ENCODE assay signal across 30 cellular contexts in genomic region chr22:26565181-26565580, GRCh38. TPM values are rescaled to one million over a fixed set of nuclear protein-coding genes. Genes with fewer than 3 reads are reported as not detected.
DNase-seq lines count a peak whose midpoint lies in the region; ATAC-seq, FAIRE-seq and TF ChIP-seq lines count a peak whose summit lies in the region.
"Had no signal": no experiment of that assay in that cellular context is flagged by ENCODE, and none has a peak within 500 bp of the region (broad histone marks: within the 10 kb centered on the region; RNA-seq: fewer than 3 reads in every experiment).

No MANE protein-coding gene starts in this region.

- H3K9ac ChIP-seq in IMR-90 (ENCODE audit: low read depth, low read length) (no peak overlapping the region), H1 (replicated peaks in 1 of 4; ENCODE audit: extremely low read depth in 1 of 4, low read depth in 3 of 4, low read length in 3 of 4) (no peak overlapping the region), neuronal stem cell (ENCODE audit: low read depth, low read length, poor library complexity) (no peak overlapping the region)

- TF ChIP-seq RAD21 in IMR-90 (IDR thresholded peaks at IDR 0.05; ENCODE audit: low read length): no peak
- TF ChIP-seq RAD21 in H1 (IDR thresholded peaks at IDR 0.05 in 1 of 2, conservative IDR thresholded peaks at IDR 0.05 in 1 of 2; ENCODE audit: low read depth in 2 of 2, low read length in 2 of 2): no peak

- H2BK15ac ChIP-seq in IMR-90 (ENCODE audit: low read depth, low read length) (no peak overlapping the region), H1 (ENCODE audit: low read length) (0 out of 2 replicates have a peak overlapping the region, but pooled peaks have one; percentile 83), neuronal stem cell (ENCODE audit: low read length) (no peak overlapping the region)

- H3K79me2 ChIP-seq in H1 (ENCODE audit: control insufficient read depth in 1 of 2, insufficient read depth in 2 of 2, low read length in 2 of 2): peaks cover 7 to 85% of the 10 kb centered on the region in 2 experiments

- H4K8ac ChIP-seq in IMR-90 (ENCODE audit: low read depth in 2 of 2, low read length in 2 of 2): no peak overlapping the region
- no peak overlapping the region; the same call in 1 of the 2 replicates for H4K8ac ChIP-seq in H1 (ENCODE audit: extremely low read depth, insufficient read depth, low read length)
- H4K8ac ChIP-seq in neuronal stem cell (ENCODE audit: low read depth, low read length): no peak overlapping the region

- no peak overlapping the region for H3K56ac ChIP-seq in IMR-90 (ENCODE audit: extremely low read depth, insufficient read depth, low read length)
- H3K56ac ChIP-seq in H1 (replicated peaks; ENCODE audit: insufficient read length, low read depth, low read length): peak overlapping the region; percentile 17

- no peak overlapping the region for H3K18ac ChIP-seq in IMR-90 (ENCODE audit: low read depth, low read length)
- 0 out of 2 replicates have a peak overlapping the region, but pooled peaks have one; percentile 21 for H3K18ac ChIP-seq in H1 (ENCODE audit: extremely low read depth, low read length)
- H3K18ac ChIP-seq in neuronal stem cell (ENCODE audit: low read length): peak overlapping the region; percentile 46

- no peak overlapping the region for H3K4ac ChIP-seq in IMR-90 (ENCODE audit: low read depth, low read length)
- H3K4ac ChIP-seq in H1 (replicated peaks; ENCODE audit: insufficient read length, low read depth, low read length): no peak overlapping the region
- no peak overlapping the region for H3K4ac ChIP-seq in neuronal stem cell (ENCODE audit: low read length)

- no peak overlapping the region for H3K27ac ChIP-seq in CD8-positive, alpha-beta memory T cell (ENCODE audit: low read depth, low read length)
- H3K27ac ChIP-seq in IMR-90 (ENCODE audit: insufficient read depth, low read length): no peak overlapping the region
- no peak overlapping the region for H3K27ac ChIP-seq in H1 (ENCODE audit: low read depth, low read length)
- no peak overlapping the region for H3K27ac ChIP-seq in neuronal stem cell (replicated peaks; ENCODE audit: low read length)
- H3K27ac ChIP-seq: SJCRH30, testis had no signal

- H2BK12ac ChIP-seq in H1 (ENCODE audit: low read depth, low read length): no peak overlapping the region
- H2BK12ac ChIP-seq in neuronal stem cell (ENCODE audit: low read length): no peak overlapping the region

- no peaks in the 10 kb centered on the region for H3K9me3 ChIP-seq in CD8-positive, alpha-beta memory T cell (ENCODE audit: low read length)
- H3K9me3 ChIP-seq in IMR-90 (ENCODE audit: control insufficient read depth, insufficient read depth, low read length) (no peaks in the 10 kb centered on the region), H1 (ENCODE audit: insufficient read depth in 2 of 2, low read depth in 1 of 2, low read length in 1 of 2) (no peaks in the 10 kb centered on the region), neuronal stem cell (replicated peaks in 1 of 2; ENCODE audit: control insufficient read depth in 2 of 2, insufficient read depth in 1 of 2, low read depth in 1 of 2, low read length in 2 of 2) (no peaks in the 10 kb centered on the region)
- H3K9me3 ChIP-seq: SJCRH30, testis had no signal

- POLR2A ChIA-PET in CD8-positive, alpha-beta memory T cell (lab: Charles Lee): no interaction called here
- POLR2A ChIA-PET in IMR-90 (lab: Charles Lee; ENCODE audit: unreplicated experiment) (no interaction called here), H1 (lab: Charles Lee; ENCODE audit: partially characterized antibody) (interaction anchor here (0.8 to 3.0 kb wide), 8 partner anchors 11 to 77 kb away, joined by 3 to 17 read pairs (median 4); no protein-coding TSS in a partner anchor)

- CTCF ChIA-PET in CD8-positive, alpha-beta memory T cell (lab: Charles Lee): interaction anchor here (0.9 to 1.1 kb wide), 2 partner anchors 20 to 101 kb away, joined by 3 read pairs; no protein-coding TSS in a partner anchor
- CTCF ChIA-PET in IMR-90 (lab: Yijun Ruan, JAX): no interaction called here
- CTCF ChIA-PET in H1 (lab: Charles Lee; ENCODE audit: partially characterized antibody): interaction anchor here (0.7 to 2.4 kb wide), 7 partner anchors 10 to 1195 kb away, joined by 3 to 10 read pairs (median 3); partner anchors contain the start of gene CRYBB1

- peaks cover 67 to 91% (median 80%) of the 10 kb centered on the region in 3 donors for H3K4me1 Mint-ChIP-seq in CD8-positive, alpha-beta memory T cell

- H3K14ac ChIP-seq in IMR-90 (replicated peaks; ENCODE audit: low read depth, low read length) (no peak overlapping the region), H1 (ENCODE audit: insufficient read length) (no peak overlapping the region), neuronal stem cell (ENCODE audit: low read length) (no peak overlapping the region)

- dilution Hi-C loops in IMR-90 (cut with HindIII; ENCODE audit: low sequenced_read_pairs, unreplicated experiment): no loop called here

- no peak overlapping the region for H2AK5ac ChIP-seq in IMR-90 (ENCODE audit: low read depth, low read length)
- H2AK5ac ChIP-seq in H1 (ENCODE audit: low read depth, low read length): no peak overlapping the region
- no peak overlapping the region for H2AK5ac ChIP-seq in neuronal stem cell (ENCODE audit: low read depth, low read length)

- TF ChIP-seq CTCF in IMR-90 (conservative IDR thresholded peaks at IDR 0.05; ENCODE audit: low read depth, low read length) (no peak), H1 (IDR thresholded peaks at IDR 0.05; ENCODE audit: control extremely low read depth in 1 of 3, insufficient read depth in 1 of 3, low read depth in 1 of 3, low read length in 3 of 3) (no peak)

- TF ChIP-seq EP300 in H1 (IDR thresholded peaks at IDR 0.05; ENCODE audit: borderline replicate concordance in 1 of 2, low read depth in 2 of 2, low read length in 2 of 2): no peak

- H4K20me1 ChIP-seq in IMR-90 (ENCODE audit: insufficient read depth, low read length) (peaks cover 19% of the 10 kb centered on the region), H1 (replicated peaks in 1 of 2; ENCODE audit: control insufficient read depth in 1 of 2, insufficient read depth in 2 of 2, low read length in 2 of 2) (peaks cover 2 to 10% of the 10 kb centered on the region in 2 experiments)

- H3K4me2 ChIP-seq in IMR-90 (ENCODE audit: low read depth, low read length) (no peak overlapping the region), H1 (ENCODE audit: insufficient read depth in 1 of 2, low read depth in 2 of 2, low read length in 2 of 2) (no peak overlapping the region), neuronal stem cell (ENCODE audit: insufficient read depth, low read length, poor library complexity, severe bottlenecking) (no peak overlapping the region)

- H3K27ac Mint-ChIP-seq in CD8-positive, alpha-beta memory T cell: peak overlapping the region in 5 of 8 donors; percentile 32 to 55 (median 36)
- H3K27ac Mint-ChIP-seq: activated naive CD4-positive, alpha-beta T cell treated with anti-CD3 and anti-CD28 coated beads, Interleukin-2, amount 10 ng/mL, durations not matched to agents 7 days and 5 days had no signal

- H4K5ac ChIP-seq in IMR-90 (ENCODE audit: low read depth, low read length): no peak overlapping the region
- no peak overlapping the region for H4K5ac ChIP-seq in H1 (ENCODE audit: insufficient read length, low read depth, low read length)

- H3K27me3 ChIP-seq in CD8-positive, alpha-beta memory T cell (ENCODE audit: insufficient read depth, low read length, poor library complexity, severe bottlenecking): no peaks in the 10 kb centered on the region
- H3K27me3 ChIP-seq in IMR-90 (ENCODE audit: control insufficient read depth, insufficient read depth, low read length) (no peaks in the 10 kb centered on the region), H1 (replicated peaks in 1 of 4; ENCODE audit: control insufficient read depth in 3 of 4, extremely low read depth in 1 of 4, insufficient read depth in 3 of 4, low read length in 3 of 4) (no peaks in the 10 kb centered on the region), neuronal stem cell (ENCODE audit: control insufficient read depth in 3 of 3, insufficient read depth in 3 of 3, low read depth in 1 of 3, low read length in 3 of 3) (no peaks in the 10 kb centered on the region)
- H3K27me3 ChIP-seq: dorsolateral prefrontal cortex, SJCRH30, testis had no signal

- peaks cover 7% of the 10 kb centered on the region for H3K36me3 ChIP-seq in CD8-positive, alpha-beta memory T cell (ENCODE audit: insufficient read depth, low read length)
- H3K36me3 ChIP-seq in IMR-90 (ENCODE audit: control insufficient read depth, insufficient read depth, low read length): peaks cover 4% of the 10 kb centered on the region
- H3K36me3 ChIP-seq in H1 (ENCODE audit: control insufficient read depth in 2 of 4, insufficient read depth in 4 of 4, low read length in 3 of 4): peaks cover 0 to 4% (median 0%) of the 10 kb centered on the region in 4 experiments; a peak in 1 of 8 replicates
- peaks cover 0 to 26% of the 10 kb centered on the region in 2 donors for H3K36me3 ChIP-seq in neuronal stem cell (replicated peaks in 1 of 2; ENCODE audit: control insufficient read depth in 2 of 2, insufficient read depth in 2 of 2, low read length in 2 of 2)
- H3K36me3 ChIP-seq: SJCRH30 had no signal

- H3K23ac ChIP-seq in IMR-90 (ENCODE audit: low read depth, low read length) (no peak overlapping the region), H1 (ENCODE audit: insufficient read length) (no peak overlapping the region), neuronal stem cell (ENCODE audit: low read depth, low read length, poor library complexity) (no peak overlapping the region)

- H3K23me2 ChIP-seq in H1 (ENCODE audit: low read depth, low read length): no peaks in the 10 kb centered on the region; the same call in 1 of the 2 replicates

- intact Hi-C loops in IMR-90 (cut with micrococcal nuclease): no loop called here

- ATAC-seq in IMR-90 (ENCODE audit: low read depth): no peak
- ATAC-seq: HepG2, left ventricle myocardium superior, PC-3 had no signal

- H3K9me1 ChIP-seq in IMR-90 (ENCODE audit: insufficient read depth, low read length): peaks cover 12% of the 10 kb centered on the region

- H3K4me1 ChIP-seq in CD8-positive, alpha-beta memory T cell (ENCODE audit: insufficient read depth, low read length): peaks cover 12% of the 10 kb centered on the region
- peaks cover 4% of the 10 kb centered on the region for H3K4me1 ChIP-seq in IMR-90 (ENCODE audit: control insufficient read depth, insufficient read depth, low read length)
- peaks cover 14 to 40% (median 29%) of the 10 kb centered on the region in 4 experiments for H3K4me1 ChIP-seq in H1 (replicated peaks in 1 of 4; ENCODE audit: control insufficient read depth in 3 of 4, insufficient read depth in 4 of 4, low read length in 3 of 4)
- peaks cover 18 to 24% of the 10 kb centered on the region in 2 donors for H3K4me1 ChIP-seq in neuronal stem cell (ENCODE audit: control insufficient read depth in 2 of 2, insufficient read depth in 1 of 2, low read depth in 1 of 2, low read length in 2 of 2)
- H3K4me1 ChIP-seq: SJCRH30 had no signal

- DNase-seq in CD8-positive, alpha-beta memory T cell: no peak
- DNase-seq in IMR-90 (no peak), H1 (ENCODE audit: low read depth in 1 of 2, low spot score in 2 of 2) (no peak), neuronal stem cell (ENCODE audit: low spot score) (no peak), RPMI8226 (no peak), dermis blood vessel endothelial cell (no peak)
- no peak for DNase-seq in activated CD4-positive, alpha-beta T cell treated with anti-CD3 and anti-CD28 coated beads for 1 hour
- no peak for DNase-seq in stimulated activated CD4-positive, alpha-beta T cell treated with anti-CD3 and anti-CD28 coated beads, Interleukin-1b, Interleukin-23, amount 100 ng/mL, for 48 hours
- DNase-seq: activated CD4-positive, alpha-beta T cell treated with anti-CD3 and anti-CD28 coated beads for 4 hours; activated naive CD4-positive, alpha-beta T cell treated with anti-CD3 and anti-CD28 coated beads, Interleukin-2, amount 10 ng/mL, durations not matched to agents 7 days and 5 days; amygdala; central memory CD4-positive, alpha-beta T cell; dorsolateral prefrontal cortex; foreskin fibroblast; GF-D8; left ventricle myocardium superior; NCI-H1105 treated with DMSO at 0.1 percent for 48 hours; NCI-H2171; NCI-H526 treated with DMSO at 0.1 percent for 48 hours; nucleus accumbens; PC-3; SJCRH30; small intestine; stimulated activated naive CD4-positive, alpha-beta T cell; T-helper 1 cell; testis had no signal

- peak overlapping the region in 1 of 7 donors; percentile 45 for H3K4me3 Mint-ChIP-seq in CD8-positive, alpha-beta memory T cell
- H3K4me3 Mint-ChIP-seq: activated naive CD4-positive, alpha-beta T cell treated with anti-CD3 and anti-CD28 coated beads, Interleukin-2, amount 10 ng/mL, durations not matched to agents 7 days and 5 days had no signal

- no peak overlapping the region for H2BK20ac ChIP-seq in IMR-90 (ENCODE audit: low read depth, low read length)
- H2BK20ac ChIP-seq in H1 (ENCODE audit: low read length): peak overlapping the region; percentile 73; the same call in 1 of the 2 replicates

- H2BK120ac ChIP-seq in IMR-90 (ENCODE audit: low read depth, low read length) (no peak overlapping the region), H1 (replicated peaks; ENCODE audit: low read depth, low read length) (no peak overlapping the region), neuronal stem cell (ENCODE audit: low read depth, low read length) (no peak overlapping the region)

- H4K91ac ChIP-seq in IMR-90 (ENCODE audit: insufficient read depth, low read depth, low read length): no peak overlapping the region
- no peak overlapping the region for H4K91ac ChIP-seq in H1 (replicated peaks; ENCODE audit: insufficient read length, low read length)
- H4K91ac ChIP-seq in neuronal stem cell (ENCODE audit: low read depth, low read length, poor library complexity): no peak overlapping the region

- 86% methylated on average over 6 of the region's 6 CpGs; no CpG with 5 or more reads in 1 of the 2 experiments for WGBS in IMR-90 (ENCODE audit: extremely low coverage in 2 of 2, insufficient read length in 1 of 2), 2 experiments
- WGBS in H1 (ENCODE audit: extremely low coverage in 1 of 2, insufficient coverage in 1 of 2, insufficient read length in 1 of 2, insufficient replicate concordance in 2 of 2, low coverage in 1 of 2, low lambda C conversion rate in 2 of 2, missing lambda C conversion rate in 1 of 2), 2 experiments: 82% methylated on average over 6 of the region's 6 CpGs; no CpG with 5 or more reads in 1 of the 2 experiments
- WGBS in neuronal stem cell (ENCODE audit: extremely low coverage in 2 of 2, insufficient read length in 2 of 2, insufficient replicate concordance in 1 of 2), 2 donors: no CpG with 5 or more reads among the region's 6 CpGs

- H3K79me1 ChIP-seq in IMR-90 (ENCODE audit: low read depth in 1 of 2, low read length in 2 of 2) (peaks cover 30 to 72% of the 10 kb centered on the region in 2 experiments), H1 (ENCODE audit: low read depth, low read length) (peaks cover 20% of the 10 kb centered on the region), neuronal stem cell (ENCODE audit: low read depth, low read length) (peaks cover 4% of the 10 kb centered on the region)

- H3K27me3 Mint-ChIP-seq in CD8-positive, alpha-beta memory T cell: peaks cover 0 to 2% of the 10 kb centered on the region in 2 donors
- H3K27me3 Mint-ChIP-seq: activated naive CD4-positive, alpha-beta T cell treated with anti-CD3 and anti-CD28 coated beads, Interleukin-2, amount 10 ng/mL, durations not matched to agents 7 days and 5 days had no signal

- no peak overlapping the region for H2BK5ac ChIP-seq in IMR-90 (ENCODE audit: low read depth, low read length, poor library complexity, severe bottlenecking)
- peak overlapping the region; percentile 26; the same call in 1 of the 2 replicates for H2BK5ac ChIP-seq in H1 (ENCODE audit: low read depth, low read length)
- H2BK5ac ChIP-seq in neuronal stem cell (ENCODE audit: low read length): no peak overlapping the region

- H3K4me3 ChIP-seq in CD8-positive, alpha-beta memory T cell (ENCODE audit: low read length): no peak overlapping the region
- H3K4me3 ChIP-seq in IMR-90 (ENCODE audit: insufficient read depth, low read depth, low read length): no peak overlapping the region
- H3K4me3 ChIP-seq in H1 (ENCODE audit: extremely low read depth in 1 of 4, insufficient read depth in 2 of 4, low read depth in 3 of 4, low read length in 4 of 4): no peak overlapping the region
- H3K4me3 ChIP-seq in neuronal stem cell (ENCODE audit: low read length in 2 of 2): no peak overlapping the region
- H3K4me3 ChIP-seq: SJCRH30, testis had no signal

- TF ChIP-seq POLR2A in IMR-90 (IDR thresholded peaks at IDR 0.05; ENCODE audit: low read depth, low read length) (no peak), H1 (IDR thresholded peaks at IDR 0.05; ENCODE audit: control extremely low read depth in 1 of 2, low read depth in 2 of 2, low read length in 2 of 2) (no peak)

- in situ Hi-C loops in IMR-90 (cut with MboI; ENCODE audit: low sequenced_read_pairs): no loop called here

- no peak for FAIRE-seq in H1 (lab: Jason Lieb, UNC)
- FAIRE-seq: HepG2, small intestine, TTC549 had no signal

- no TSS peak for BruUV-seq in IMR-90 (replicated peaks; lab: Mats Ljungman, UMichigan)

- no peaks in the 10 kb centered on the region for H3K9me3 Mint-ChIP-seq in CD8-positive, alpha-beta memory T cell
- H3K9me3 Mint-ChIP-seq: activated naive CD4-positive, alpha-beta T cell treated with anti-CD3 and anti-CD28 coated beads, Interleukin-2, amount 10 ng/mL, durations not matched to agents 7 days and 5 days had no signal

- H2AK9ac ChIP-seq in IMR-90 (replicated peaks; ENCODE audit: low read depth, low read length, poor library complexity): peak overlapping the region; percentile 10

- H2AFZ ChIP-seq in IMR-90 (replicated peaks; ENCODE audit: low read length, poor library complexity): no peak overlapping the region
- no peak overlapping the region for H2AFZ ChIP-seq in H1 (ENCODE audit: low read length)
- H2AFZ ChIP-seq in neuronal stem cell (ENCODE audit: low read length): no peak overlapping the region

- peaks cover 0 to 46% (median 0%) of the 10 kb centered on the region in 3 donors for H3K36me3 Mint-ChIP-seq in CD8-positive, alpha-beta memory T cell

RNA-seq across cellular contexts. Expression of gene TPST2, which starts 24.8 kb away (rescaled TPM):
- 10 to 100 TPM; 36.7 to 37.3 TPM for total RNA-seq in CD8-positive, alpha-beta memory T cell
- 201 TPM for polyA plus RNA-seq in CD8-positive, alpha-beta memory T cell
- 41.7 and 42.5 TPM in 2 replicates for total RNA-seq in IMR-90 (2012; rRNA removed)
- polyA plus RNA-seq in IMR-90 (2012; rRNA removed): 63.6 and 81.1 TPM in 2 replicates
- 84.8 and 101 TPM in 2 replicates for polyA plus RNA-seq in IMR-90 (2012; cell fraction: cytosol; rRNA removed)
- polyA plus RNA-seq in IMR-90 (2012; cell fraction: nucleus; rRNA removed; ENCODE audit: low replicate concordance): 50.0 and 85.2 TPM in 2 replicates
- 58.8 and 62.1 TPM in 2 replicates for total RNA-seq in H1 (2021; fragmentation: NEBNext Ultra II Directional; extraction: Animal tissue kit (Norgen Biotek cat#: 25700))
- polyA plus RNA-seq in H1 (2011; rRNA removed): 143 and 162 TPM in 2 replicates
- 134 TPM for polyA plus RNA-seq in H1 (2011; cell fraction: cytosol; rRNA removed)
- 139 TPM for polyA plus RNA-seq in H1 (2011; cell fraction: nucleus; rRNA removed)
- polyA plus RNA-seq in H1 (2012, experiment 1 of 2): 52.5 to 56.1 TPM (median 54.1 TPM) in 4 replicates
- polyA plus RNA-seq in H1 (2012, experiment 2 of 2): 69.0 TPM
- 93.0 TPM for polyA plus RNA-seq in H1 (2013, experiment 1 of 2)
- 95.7 TPM for polyA plus RNA-seq in H1 (2013, experiment 2 of 2)
- 80.0 and 85.9 TPM in 2 replicates for polyA minus RNA-seq in H1 (2011; rRNA and poly(A)+ RNA removed)
- 59.8 TPM for polyA minus RNA-seq in H1 (2011; cell fraction: cytosol; rRNA and poly(A)+ RNA removed)
- polyA minus RNA-seq in H1 (2011; cell fraction: nucleus; rRNA and poly(A)+ RNA removed): 63.8 TPM
- 19.5 TPM for polyA plus RNA-seq in neuronal stem cell (2013, experiment 1 of 2)
- 18.8 TPM for polyA plus RNA-seq in neuronal stem cell (2013, experiment 2 of 2)
- 131 and 208 TPM in 2 replicates for total RNA-seq in dermis blood vessel endothelial cell

RNA-seq across cellular contexts. Expression of gene CRYBB1, which starts 52.6 kb away (rescaled TPM):
- total RNA-seq in CD8-positive, alpha-beta memory T cell: not detected
- not detected for polyA plus RNA-seq in CD8-positive, alpha-beta memory T cell
- not detected in 2 replicates for total RNA-seq in IMR-90 (2012; rRNA removed)
- not detected in 2 replicates for polyA plus RNA-seq in IMR-90 (2012; rRNA removed)
- not detected in 2 replicates for polyA plus RNA-seq in IMR-90 (2012; cell fraction: cytosol; rRNA removed)
- not detected in 2 replicates for polyA plus RNA-seq in IMR-90 (2012; cell fraction: nucleus; rRNA removed; ENCODE audit: low replicate concordance)
- total RNA-seq in H1 (2021; fragmentation: NEBNext Ultra II Directional; extraction: Animal tissue kit (Norgen Biotek cat#: 25700)): 1.7 and 4.2 TPM in 2 replicates
- polyA plus RNA-seq in H1 (2011; rRNA removed): 6.0 and 7.2 TPM in 2 replicates
- polyA plus RNA-seq in H1 (2011; cell fraction: cytosol; rRNA removed): 7.5 TPM
- polyA plus RNA-seq in H1 (2011; cell fraction: nucleus; rRNA removed): 5.0 TPM
- polyA plus RNA-seq in H1 (2012, experiment 1 of 2): 2.7 to 5.7 TPM (median 5.2 TPM) in 4 replicates
- polyA plus RNA-seq in H1 (2012, experiment 2 of 2): 3.9 TPM
- polyA plus RNA-seq in H1 (2013, experiment 1 of 2): 7.7 TPM
- 7.4 TPM for polyA plus RNA-seq in H1 (2013, experiment 2 of 2)
- polyA minus RNA-seq in H1 (2011; rRNA and poly(A)+ RNA removed): 1.7 and 4.1 TPM in 2 replicates
- polyA minus RNA-seq in H1 (2011; cell fraction: cytosol; rRNA and poly(A)+ RNA removed): 2.9 TPM
- polyA minus RNA-seq in H1 (2011; cell fraction: nucleus; rRNA and poly(A)+ RNA removed): 1.3 TPM
- polyA plus RNA-seq in neuronal stem cell (2013, experiment 1 of 2): 0.14 TPM
- polyA plus RNA-seq in neuronal stem cell (2013, experiment 2 of 2): 0.12 TPM
- total RNA-seq in dermis blood vessel endothelial cell: 0.09 TPM in 1 of 2 replicates, not detected in the other
- total RNA-seq: epithelial cell of proximal tubule, HepG2, PC-3, renal cortical epithelial cell, testis had no signal
- polyA plus RNA-seq: HepG2 had no signal

RNA-seq across cellular contexts. Expression of gene TFIP11, which starts 52.9 kb away (rescaled TPM):
- 10 to 100 TPM; 53.9 to 58.8 TPM for total RNA-seq in CD8-positive, alpha-beta memory T cell
- 41.5 TPM for polyA plus RNA-seq in CD8-positive, alpha-beta memory T cell
- total RNA-seq in IMR-90 (2012; rRNA removed): 37.5 and 43.2 TPM in 2 replicates
- polyA plus RNA-seq in IMR-90 (2012; rRNA removed): 22.5 and 23.6 TPM in 2 replicates
- polyA plus RNA-seq in IMR-90 (2012; cell fraction: cytosol; rRNA removed): 16.0 and 16.7 TPM in 2 replicates
- 35.1 and 48.4 TPM in 2 replicates for polyA plus RNA-seq in IMR-90 (2012; cell fraction: nucleus; rRNA removed; ENCODE audit: low replicate concordance)
- 23.9 and 28.3 TPM in 2 replicates for total RNA-seq in H1 (2021; fragmentation: NEBNext Ultra II Directional; extraction: Animal tissue kit (Norgen Biotek cat#: 25700))
- polyA plus RNA-seq in H1 (2011; rRNA removed): 18.1 and 18.4 TPM in 2 replicates
- 23.4 TPM for polyA plus RNA-seq in H1 (2011; cell fraction: cytosol; rRNA removed)
- 26.2 TPM for polyA plus RNA-seq in H1 (2011; cell fraction: nucleus; rRNA removed)
- polyA plus RNA-seq in H1 (2012, experiment 1 of 2): 24.2 to 28.8 TPM (median 27.7 TPM) in 4 replicates
- 10.5 TPM for polyA plus RNA-seq in H1 (2012, experiment 2 of 2)
- 11.5 TPM for polyA plus RNA-seq in H1 (2013, experiment 1 of 2)
- 9.4 TPM for polyA plus RNA-seq in H1 (2013, experiment 2 of 2)
- 37.2 and 40.4 TPM in 2 replicates for polyA minus RNA-seq in H1 (2011; rRNA and poly(A)+ RNA removed)
- polyA minus RNA-seq in H1 (2011; cell fraction: cytosol; rRNA and poly(A)+ RNA removed): 18.1 TPM
- 27.6 TPM for polyA minus RNA-seq in H1 (2011; cell fraction: nucleus; rRNA and poly(A)+ RNA removed)
- polyA plus RNA-seq in neuronal stem cell (2013, experiment 1 of 2): 10.5 TPM
- 10.7 TPM for polyA plus RNA-seq in neuronal stem cell (2013, experiment 2 of 2)
- total RNA-seq in dermis blood vessel endothelial cell: 44.6 and 54.1 TPM in 2 replicates

RNA-seq across cellular contexts. Expression of gene CRYBA4, which starts 56.6 kb away (rescaled TPM):
- not detected for total RNA-seq in CD8-positive, alpha-beta memory T cell
- not detected for polyA plus RNA-seq in CD8-positive, alpha-beta memory T cell
- total RNA-seq in IMR-90 (2012; rRNA removed) (not detected in 2 replicates), dermis blood vessel endothelial cell (not detected in 2 replicates)
- polyA plus RNA-seq in IMR-90 (2012; rRNA removed) (not detected in 2 replicates), H1 (2011; rRNA removed) (2.2 and 3.1 TPM in 2 replicates)
- polyA plus RNA-seq in IMR-90 (2012; cell fraction: cytosol; rRNA removed): not detected in 2 replicates
- not detected in 2 replicates for polyA plus RNA-seq in IMR-90 (2012; cell fraction: nucleus; rRNA removed; ENCODE audit: low replicate concordance)
- 0.67 and 1.5 TPM in 2 replicates for total RNA-seq in H1 (2021; fragmentation: NEBNext Ultra II Directional; extraction: Animal tissue kit (Norgen Biotek cat#: 25700))
- polyA plus RNA-seq in H1 (2011; cell fraction: cytosol; rRNA removed): 2.0 TPM
- 1.4 TPM for polyA plus RNA-seq in H1 (2011; cell fraction: nucleus; rRNA removed)
- polyA plus RNA-seq in H1 (2012, experiment 1 of 2): 0.84 to 2.4 TPM (median 1.9 TPM) in 4 replicates
- 1.5 TPM for polyA plus RNA-seq in H1 (2012, experiment 2 of 2)
- 1.7 TPM for polyA plus RNA-seq in H1 (2013, experiment 1 of 2)
- polyA plus RNA-seq in H1 (2013, experiment 2 of 2): 2.0 TPM
- 0.56 and 0.69 TPM in 2 replicates for polyA minus RNA-seq in H1 (2011; rRNA and poly(A)+ RNA removed)
- polyA minus RNA-seq in H1 (2011; cell fraction: cytosol; rRNA and poly(A)+ RNA removed): not detected
- polyA minus RNA-seq in H1 (2011; cell fraction: nucleus; rRNA and poly(A)+ RNA removed): not detected
- polyA plus RNA-seq in neuronal stem cell (2013, experiment 1 of 2): 1.1 TPM
- polyA plus RNA-seq in neuronal stem cell (2013, experiment 2 of 2): 1.2 TPM
- total RNA-seq: epithelial cell of proximal tubule, HepG2, left ventricle myocardium superior, PC-3, renal cortical epithelial cell had no signal
- polyA plus RNA-seq: HepG2 had no signal
